In the genomic region with DNA sequence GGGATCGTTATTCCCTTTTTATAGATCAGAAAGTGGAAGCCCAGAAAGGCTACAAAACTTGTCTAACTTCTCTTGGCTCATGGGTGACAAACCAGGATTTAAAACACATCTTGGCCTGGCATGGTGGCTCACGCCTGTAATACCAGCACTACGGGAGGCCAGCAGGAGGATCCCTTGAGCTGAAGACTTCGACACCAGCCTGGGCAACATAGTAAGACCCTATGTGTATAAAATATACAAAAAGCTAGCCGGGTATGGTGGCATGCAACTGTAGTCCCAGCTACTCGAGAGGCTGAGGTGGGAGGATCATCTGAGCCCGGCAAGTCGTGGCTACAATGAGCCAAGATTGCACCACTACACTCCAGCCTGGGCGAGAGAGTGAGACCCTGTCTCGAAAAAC, we compare ENCODE assay signal across 2 cellular contexts.
TF ChIP-seq lines count a peak whose summit lies in the region.

No MANE protein-coding gene starts in this region.

TF ChIP-seq in HepG2, 621 proteins besides CTCF, POLR2A, EP300 and RAD21:
- TF ChIP-seq SETDB1 (CRISPR knock-in tag; IDR thresholded peaks at IDR 0.05; ENCODE audit: borderline replicate concordance) (no peak), ZNF501 (CRISPR knock-in tag; IDR thresholded peaks at IDR 0.05) (no peak), REXO4 (CRISPR knock-in tag; IDR thresholded peaks at IDR 0.05; ENCODE audit: borderline replicate concordance) (no peak), ETV6 (CRISPR knock-in tag; conservative IDR thresholded peaks at IDR 0.05) (no peak), EED (CRISPR knock-in tag; IDR thresholded peaks at IDR 0.05) (no peak), ZNF121 (CRISPR knock-in tag; IDR thresholded peaks at IDR 0.05) (peak; percentile 81), PHF20 (CRISPR knock-in tag; IDR thresholded peaks at IDR 0.05) (no peak), ZBTB14 (CRISPR knock-in tag; IDR thresholded peaks at IDR 0.05) (no peak), AKNA (CRISPR knock-in tag; IDR thresholded peaks at IDR 0.05; ENCODE audit: borderline replicate concordance) (no peak)
TF ChIP-seq in HepG2: peak in this region for 1.

TF ChIP-seq in K562, 482 proteins besides CTCF, POLR2A, EP300 and RAD21:
- peak; percentile 18; the same call in 1 of the 2 replicates for TF ChIP-seq CC2D1A (IDR thresholded peaks at IDR 0.05)
- TF ChIP-seq ZNF121 (CRISPR knock-in tag; conservative IDR thresholded peaks at IDR 0.05), result peak; percentile 60
- TF ChIP-seq CLOCK (CRISPR knock-in tag; IDR thresholded peaks at IDR 0.05; ENCODE audit: borderline replicate concordance), result no peak
- no peak for TF ChIP-seq FOS (IDR thresholded peaks at IDR 0.05; ENCODE audit: extremely low read depth, insufficient read length)
- TF ChIP-seq, protein P1, sequence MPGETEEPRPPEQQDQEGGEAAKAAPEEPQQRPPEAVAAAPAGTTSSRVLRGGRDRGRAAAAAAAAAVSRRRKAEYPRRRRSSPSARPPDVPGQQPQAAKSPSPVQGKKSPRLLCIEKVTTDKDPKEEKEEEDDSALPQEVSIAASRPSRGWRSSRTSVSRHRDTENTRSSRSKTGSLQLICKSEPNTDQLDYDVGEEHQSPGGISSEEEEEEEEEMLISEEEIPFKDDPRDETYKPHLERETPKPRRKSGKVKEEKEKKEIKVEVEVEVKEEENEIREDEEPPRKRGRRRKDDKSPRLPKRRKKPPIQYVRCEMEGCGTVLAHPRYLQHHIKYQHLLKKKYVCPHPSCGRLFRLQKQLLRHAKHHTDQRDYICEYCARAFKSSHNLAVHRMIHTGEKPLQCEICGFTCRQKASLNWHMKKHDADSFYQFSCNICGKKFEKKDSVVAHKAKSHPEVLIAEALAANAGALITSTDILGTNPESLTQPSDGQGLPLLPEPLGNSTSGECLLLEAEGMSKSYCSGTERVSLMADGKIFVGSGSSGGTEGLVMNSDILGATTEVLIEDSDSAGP (CRISPR knock-in tag; IDR thresholded peaks at IDR 0.05), result no peak
- TF ChIP-seq ZBTB17 (CRISPR knock-in tag; IDR thresholded peaks at IDR 0.05), result no peak
- TF ChIP-seq RBM25 (IDR thresholded peaks at IDR 0.05; ENCODE audit: low read depth, low read length, severe bottlenecking), result peak; percentile 30
TF ChIP-seq in K562: peak in this region for 3.
